In genomic region chr1:212561501-212561931, GRCh38 we compare ENCODE assay signal across 11 cellular contexts. TPM values are rescaled to one million over a fixed set of nuclear protein-coding genes. Genes with fewer than 3 reads are reported as not detected.
DNase-seq lines count a peak whose midpoint lies in the region; ATAC-seq and TF ChIP-seq lines count a peak whose summit lies in the region.
"Had no signal": no experiment of that assay in that cellular context is flagged by ENCODE, and none has a peak within 500 bp of the region (broad histone marks: within the 10 kb centered on the region; RNA-seq: fewer than 3 reads in every experiment).

No MANE protein-coding gene starts in this region.

- H3K4me3 ChIP-seq in WI38 (ENCODE audit: low read depth, low read length) (peak overlapping the region; percentile 23; the same call in 1 of the 2 replicates), foreskin fibroblast (ENCODE audit: low read depth in 1 of 2, low read length in 2 of 2) (no peak overlapping the region), stomach smooth muscle (ENCODE audit: low read length in 2 of 2) (no peak overlapping the region)

- H3K9me3 ChIP-seq in stomach smooth muscle (ENCODE audit: control insufficient read depth in 2 of 2, low read length in 2 of 2), result no peaks in the 10 kb centered on the region

- peaks cover 19% of the 10 kb centered on the region for H3K4me1 ChIP-seq in stomach smooth muscle (ENCODE audit: control insufficient read depth, insufficient read depth, low read length)

- H3K36me3 ChIP-seq in stomach smooth muscle (ENCODE audit: control insufficient read depth in 2 of 2, insufficient read depth in 2 of 2, low read length in 2 of 2), result no peaks in the 10 kb centered on the region

- ATAC-seq in GM21717 (IDR thresholded peaks at IDR 0.05; ENCODE audit: unreplicated experiment), result no peak
- ATAC-seq: activated CD4-positive, CD25-positive, alpha-beta regulatory T cell treated with anti-CD3 and anti-CD28 coated beads, Interleukin-2, amount 50 U/mL, for 24 hours; activated naive CD8-positive, alpha-beta T cell treated with anti-CD3 and anti-CD28 coated beads, Interleukin-2, amount 50 U/mL, for 24 hours had no signal

- no peak overlapping the region for H3K9ac ChIP-seq in stomach smooth muscle (ENCODE audit: low read length in 2 of 2)

- H3K27me3 ChIP-seq in stomach smooth muscle (ENCODE audit: control insufficient read depth in 1 of 2, insufficient read depth in 2 of 2, low read length in 2 of 2), result no peaks in the 10 kb centered on the region

- peak overlapping the region; percentile 37 for H3K27ac ChIP-seq in stomach smooth muscle (ENCODE audit: low read length)

- TF ChIP-seq CTCF in WI38 (IDR thresholded peaks at IDR 0.05; ENCODE audit: low read depth, low read length) (no peak), foreskin fibroblast (IDR thresholded peaks at IDR 0.05; ENCODE audit: low read depth, low read length) (no peak)

- DNase-seq in H4 (ENCODE audit: low spot score), result peak; percentile 24
- peak; percentile 54 to 79 for DNase-seq in foreskin fibroblast
- DNase-seq in MV-4-11 (lab: John Stamatoyannopoulos, UW), result no peak
- no peak for DNase-seq in activated T-cell treated with anti-CD3 and anti-CD28 coated beads, Interleukin-2, amount 50 U/mL, for 48 hours
- no peak for DNase-seq in DMS153 treated with DMSO at 0.1 percent for 48 hours (lab: John Stamatoyannopoulos, UW; ENCODE audit: unreplicated experiment)
- DNase-seq: activated naive CD8-positive, alpha-beta T cell treated with anti-CD3 and anti-CD28 coated beads, Interleukin-2, amount 50 U/mL, for 24 hours; MM.1S had no signal

RNA-seq across cellular contexts. Expression of gene ATF3, which starts 47.0 kb away (rescaled TPM):
- 9.1 and 13.3 TPM in 2 replicates for total RNA-seq in H4 (2014; rRNA removed; shearing (Covaris generic))

Comparison
In these comparisons a context has a peak if more than half of its experiments do, and no peak if none do; other contexts are left out.
1. DNase-seq: peak in H4 (single experiment) and foreskin fibroblast (2 of 2); none in MV-4-11 (single experiment), activated T-cell treated with anti-CD3 and anti-CD28 coated beads, Interleukin-2, amount 50 U/mL, for 48 hours (0 of 2) and DMS153 treated with DMSO at 0.1 percent for 48 hours (single experiment).